Comparison of ENCODE assay signal across 21 cellular contexts in genomic region chr2:46216213-46216612, GRCh38.
DNase-seq lines count a peak whose midpoint lies in the region; ATAC-seq and TF ChIP-seq lines count a peak whose summit lies in the region.
"Had no signal": no experiment of that assay in that cellular context is flagged by ENCODE, and none has a peak within 500 bp of the region (broad histone marks: within the 10 kb centered on the region; RNA-seq: fewer than 3 reads in every experiment).

No MANE protein-coding gene starts in this region.

- peaks cover 0 to 27% (median 2%) of the 10 kb centered on the region in 12 donors for H3K9me3 ChIP-seq in heart left ventricle

- peaks cover 8 to 13% of the 10 kb centered on the region in 2 donors for H3K9me3 Mint-ChIP-seq in activated T-cell treated with anti-CD3 and anti-CD28 coated beads, Interleukin-2, amount 50 U/mL, for 72 hours

- no peak overlapping the region for H3K4me3 Mint-ChIP-seq in activated T-cell treated with anti-CD3 and anti-CD28 coated beads, Interleukin-2, amount 50 U/mL, for 72 hours
- H3K4me3 Mint-ChIP-seq: activated CD4-positive, alpha-beta T cell treated with anti-CD3 and anti-CD28 coated beads, Interleukin-2, amount 10 ng/mL, durations not matched to agents 7 days and 5 days; brain; natural killer cell treated with Interleukin-12 subunit alpha and Interleukin-12 subunit beta and Interleukin-15 and Interleukin-18, amount 100 ng/mL, for 72 hours had no signal

- ATAC-seq in activated T-cell treated with anti-CD3 and anti-CD28 coated beads, Interleukin-2, amount 50 U/mL, for 72 hours (replicated peaks in 1 of 2): peak; percentile 41 to 83
- ATAC-seq in heart left ventricle (no peak), GM19395 (IDR thresholded peaks at IDR 0.05; ENCODE audit: unreplicated experiment) (no peak), GM21825 (IDR thresholded peaks at IDR 0.05; ENCODE audit: unreplicated experiment) (no peak), HG03342 (IDR thresholded peaks at IDR 0.05; ENCODE audit: unreplicated experiment) (no peak)
- ATAC-seq: natural killer cell treated with Interleukin-12 subunit alpha and Interleukin-12 subunit beta and Interleukin-15 and Interleukin-18, amount 100 ng/mL, for 72 hours; Right ventricle myocardium inferior had no signal

- DNase-seq in activated T-cell treated with anti-CD3 and anti-CD28 coated beads, Interleukin-2, amount 50 U/mL, for 72 hours: no peak
- DNase-seq in activated T-cell treated with anti-CD3 and anti-CD28 coated beads, Interleukin-2, amount 50 U/mL, for 48 hours: no peak
- DNase-seq in astrocyte of the hippocampus (ENCODE audit: low read depth, low spot score) (peak; percentile 36), foreskin fibroblast (peak; percentile 66 to 81), heart left ventricle (no peak)
- DNase-seq: activated CD4-positive, alpha-beta T cell treated with anti-CD3 and anti-CD28 coated beads, Interleukin-2, amount 10 ng/mL, durations not matched to agents 7 days and 5 days; activated CD8-positive, alpha-beta memory T cell treated with anti-CD3 and anti-CD28 coated beads, Interleukin-2, amount 50 U/mL, for 48 hours; activated naive CD4-positive, alpha-beta T cell; DMS53; NCI-H2029; NCI-H510A; small intestine; stimulated activated CD4-positive, alpha-beta T cell treated with anti-CD3 and anti-CD28 coated beads, Interleukin-4, amount 100 ng/mL, for 24 hours; SW 1271 had no signal

- 0% methylated on average over 1 of the region's 1 CpG; no CpG with 5 or more reads in 2 of the 4 donors for WGBS in heart left ventricle, 4 donors

- no peaks in the 10 kb centered on the region for H3K4me1 ChIP-seq in heart left ventricle

- intact Hi-C loops in heart left ventricle (cut with DNase I): no loop called here

- peaks cover 17% of the 10 kb centered on the region for H3K27me3 Mint-ChIP-seq in activated T-cell treated with anti-CD3 and anti-CD28 coated beads, Interleukin-2, amount 50 U/mL, for 72 hours (ENCODE audit: low read depth)

- no peaks in the 10 kb centered on the region for H3K36me3 ChIP-seq in heart left ventricle

- no peak overlapping the region for H3K27ac ChIP-seq in heart left ventricle
- H3K27ac ChIP-seq: 22Rv1 had no signal

- no peak for TF ChIP-seq POLR2A in heart left ventricle (IDR thresholded peaks at IDR 0.05)

- H3K27ac Mint-ChIP-seq in activated T-cell treated with anti-CD3 and anti-CD28 coated beads, Interleukin-2, amount 50 U/mL, for 72 hours: no peak overlapping the region
- H3K27ac Mint-ChIP-seq: activated CD4-positive, alpha-beta T cell treated with anti-CD3 and anti-CD28 coated beads, Interleukin-2, amount 10 ng/mL, durations not matched to agents 7 days and 5 days; brain; natural killer cell treated with Interleukin-12 subunit alpha and Interleukin-12 subunit beta and Interleukin-15 and Interleukin-18, amount 100 ng/mL, for 72 hours had no signal

- TF ChIP-seq CTCF in foreskin fibroblast (IDR thresholded peaks at IDR 0.05; ENCODE audit: low read depth, low read length): no peak
- no peak for TF ChIP-seq CTCF in heart left ventricle (IDR thresholded peaks at IDR 0.05)

- H3K36me3 Mint-ChIP-seq in activated T-cell treated with anti-CD3 and anti-CD28 coated beads, Interleukin-2, amount 50 U/mL, for 72 hours (ENCODE audit: insufficient read depth in 2 of 2): peaks cover 9 to 24% of the 10 kb centered on the region in 2 donors
- H3K36me3 Mint-ChIP-seq: brain had no signal

- H3K4me3 ChIP-seq in foreskin fibroblast (ENCODE audit: low read depth in 1 of 2, low read length in 2 of 2): no peak overlapping the region
- no peak overlapping the region for H3K4me3 ChIP-seq in heart left ventricle

- no peaks in the 10 kb centered on the region for H3K4me1 Mint-ChIP-seq in activated T-cell treated with anti-CD3 and anti-CD28 coated beads, Interleukin-2, amount 50 U/mL, for 72 hours (ENCODE audit: low read depth)
- H3K4me1 Mint-ChIP-seq: brain had no signal

- no peaks in the 10 kb centered on the region for H3K27me3 ChIP-seq in heart left ventricle

Comparison
In these comparisons a context has a peak if more than half of its experiments do, and no peak if none do; other contexts are left out.
1. ATAC-seq: peak in activated T-cell treated with anti-CD3 and anti-CD28 coated beads, Interleukin-2, amount 50 U/mL, for 72 hours (2 of 2); none in heart left ventricle (0 of 4), GM19395 (single experiment), GM21825 (single experiment) and HG03342 (single experiment).
2. DNase-seq: peak in astrocyte of the hippocampus (single experiment) and foreskin fibroblast (2 of 2); none in activated T-cell treated with anti-CD3 and anti-CD28 coated beads, Interleukin-2, amount 50 U/mL, for 72 hours (0 of 2), activated T-cell treated with anti-CD3 and anti-CD28 coated beads, Interleukin-2, amount 50 U/mL, for 48 hours (0 of 2) and heart left ventricle (0 of 5).